8 cellular contexts compared by ENCODE assay signal in the genomic region with DNA sequence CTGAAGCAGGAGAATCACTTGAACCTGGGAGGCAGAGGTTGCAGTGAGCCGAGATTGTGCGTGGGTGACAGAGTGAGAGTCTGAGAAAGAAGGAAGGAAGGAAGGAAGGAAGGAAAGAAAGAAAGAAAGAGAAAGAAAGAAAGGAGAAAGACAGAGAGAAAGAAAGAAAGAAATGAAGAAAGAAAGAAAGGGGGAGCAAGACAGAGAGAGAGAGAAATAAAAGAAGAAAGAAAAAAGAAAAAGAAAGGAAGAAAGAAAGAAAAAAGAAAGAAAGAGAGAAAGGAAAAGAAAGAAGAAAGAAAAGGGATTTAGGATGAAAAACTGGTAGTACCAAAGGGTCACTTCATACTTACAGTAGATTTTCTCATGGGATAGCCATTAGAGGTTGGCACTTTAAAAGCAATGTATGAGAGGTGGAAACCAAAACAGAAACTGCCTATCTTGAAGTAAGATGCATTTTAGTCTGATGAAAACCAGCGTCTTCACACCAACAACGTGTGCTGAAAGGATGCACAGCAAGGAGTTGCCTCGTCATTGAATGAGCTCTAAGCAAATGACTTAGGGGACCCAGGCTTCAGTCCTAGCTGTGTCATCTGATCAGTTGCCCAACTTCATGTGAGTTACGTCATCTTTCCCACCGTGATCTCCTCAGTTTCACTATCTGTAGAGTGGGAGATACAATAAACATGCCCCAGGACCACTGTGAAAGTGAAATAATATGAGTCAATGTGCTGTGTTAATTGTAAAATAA.
DNase-seq lines count a peak whose midpoint lies in the region; ATAC-seq and TF ChIP-seq lines count a peak whose summit lies in the region.

No MANE protein-coding gene starts in this region.

- peak; percentile 59 for ATAC-seq in GM18505 (IDR thresholded peaks at IDR 0.05; ENCODE audit: unreplicated experiment)
- ATAC-seq in GM21576 (IDR thresholded peaks at IDR 0.05; ENCODE audit: unreplicated experiment): peak; percentile 77
- peak; percentile 93 for ATAC-seq in central memory CD8-positive, alpha-beta T cell (replicated peaks; ENCODE audit: extremely low read depth, poor library complexity, severe bottlenecking)
- ATAC-seq in sciatic nerve: no peak

- peak overlapping the region; percentile 53 for H3K4me3 Mint-ChIP-seq in central memory CD8-positive, alpha-beta T cell

- intact Hi-C loops in sciatic nerve (cut with DNase I): no loop called here

- peaks cover 24% of the 10 kb centered on the region for H3K36me3 Mint-ChIP-seq in central memory CD8-positive, alpha-beta T cell (ENCODE audit: insufficient read depth)

- no peaks in the 10 kb centered on the region for H3K27me3 Mint-ChIP-seq in central memory CD8-positive, alpha-beta T cell

- H3K9me3 Mint-ChIP-seq in central memory CD8-positive, alpha-beta T cell: peaks cover under 1% of the 10 kb centered on the region

- H3K27ac Mint-ChIP-seq in central memory CD8-positive, alpha-beta T cell (ENCODE audit: low read depth): peak overlapping the region; percentile 99

- DNase-seq in NAMALWA (ENCODE audit: low spot score) (peak; percentile 45), NCI-H345 treated with DMSO at 0.1 percent for 48 hours (lab: John Stamatoyannopoulos, UW; ENCODE audit: unreplicated experiment) (no peak), sciatic nerve (ENCODE audit: low spot score) (no peak), erythroblast (lab: John Stamatoyannopoulos, UW) (no peak)
- peak in 1 of 2 donors; percentile 56 for DNase-seq in central memory CD8-positive, alpha-beta T cell (ENCODE audit: low spot score in 2 of 2)
- peak; percentile 32 to 42 for DNase-seq in stimulated activated CD8-positive, alpha-beta memory T cell treated with anti-CD3 and anti-CD28 coated beads, Interleukin-15, amount 100 ng/mL, for 48 hours (ENCODE audit: low read depth in 2 of 2)

- peaks cover 76% of the 10 kb centered on the region for H3K4me1 Mint-ChIP-seq in central memory CD8-positive, alpha-beta T cell

- TF ChIP-seq POLR2A in GM18505 (IDR thresholded peaks at IDR 0.05; ENCODE audit: borderline replicate concordance, extremely low read depth, insufficient read depth, insufficient read length) (peak; percentile 33), erythroblast (IDR thresholded peaks at IDR 0.05; ENCODE audit: low read length) (no peak)

Comparison
In these comparisons a context has a peak if more than half of its experiments do, and no peak if none do; other contexts are left out.
1. DNase-seq: peak in NAMALWA (single experiment) and stimulated activated CD8-positive, alpha-beta memory T cell treated with anti-CD3 and anti-CD28 coated beads, Interleukin-15, amount 100 ng/mL, for 48 hours (2 of 2); none in NCI-H345 treated with DMSO at 0.1 percent for 48 hours (single experiment), sciatic nerve (single experiment) and erythroblast (0 of 2).